Comparison of ENCODE assay signal across 23 cellular contexts in genomic region chr1:245383396-245384330, GRCh38.
"Had no signal": no experiment of that assay in that cellular context is flagged by ENCODE, and none has a peak within 500 bp of the region (broad histone marks: within the 10 kb centered on the region; RNA-seq: fewer than 3 reads in every experiment).

No MANE protein-coding gene starts in this region.

- H3K4me1 ChIP-seq: breast epithelium, esophagus squamous epithelium, lower lobe of right lung, parathyroid adenoma, tibial artery, uterus had no signal

- H3K9me3 Mint-ChIP-seq: activated T-cell treated with anti-CD3 and anti-CD28 coated beads, Interleukin-2, amount 50 U/mL, for 4 hours; natural killer cell had no signal

- H3K4me3 Mint-ChIP-seq: activated T-cell treated with anti-CD3 and anti-CD28 coated beads, Interleukin-2, amount 50 U/mL, for 4 hours; natural killer cell had no signal

- H3K4me3 ChIP-seq: breast epithelium, esophagus squamous epithelium, lower lobe of right lung, tibial artery, uterus had no signal

- ATAC-seq: activated T-cell treated with anti-CD3 and anti-CD28 coated beads, Interleukin-2, amount 50 U/mL, for 4 hours; lower lobe of right lung; natural killer cell had no signal

- H3K36me3 Mint-ChIP-seq: natural killer cell had no signal

- DNase-seq: activated CD4-positive, alpha-beta T cell treated with anti-CD3 and anti-CD28 coated beads, Interleukin-2, amount 50 U/mL, for 1 hour; activated CD4-positive, CD25-positive, alpha-beta regulatory T cell treated with anti-CD3 and anti-CD28 coated beads, Interleukin-2, amount 50 U/mL, for 72 hours; activated CD8-positive, alpha-beta memory T cell treated with anti-CD3 and anti-CD28 coated beads, Interleukin-2, amount 50 U/mL, for 4 hours; activated effector memory CD4-positive, alpha-beta T cell treated with anti-CD3 and anti-CD28 coated beads, Interleukin-2, amount 50 U/mL, for 16 hours; activated naive CD4-positive, alpha-beta T cell treated with anti-CD3 and anti-CD28 coated beads, Interleukin-2, amount 50 U/mL, for 16 hours; activated T-cell treated with anti-CD3 and anti-CD28 coated beads, Interleukin-2, amount 50 U/mL, for 4 hours; dermis blood vessel endothelial cell; effector memory CD4-positive, alpha-beta T cell; esophagus squamous epithelium; hippocampal formation; lower lobe of right lung; natural killer cell; stimulated activated CD4-positive, alpha-beta T cell treated with anti-CD3 and anti-CD28 coated beads, Interleukin-12 subunit alpha, Interleukin-12 subunit beta, amount 100 ng/mL, for 4 hours; stimulated activated CD4-positive, alpha-beta T cell treated with anti-CD3 and anti-CD28 coated beads, Interleukin-1b, Interleukin-23, amount 100 ng/mL, for 48 hours; stimulated activated CD8-positive, alpha-beta memory T cell treated with anti-CD3 and anti-CD28 coated beads, Interleukin-4, amount 100 ng/mL, for 48 hours; stimulated activated naive CD4-positive, alpha-beta T cell treated with Interleukin-2 at 50 U/mL for 16 hours; substantia nigra; T1000; tibial artery; uterus had no signal

- H3K27ac ChIP-seq: breast epithelium, esophagus squamous epithelium, lower lobe of right lung, neutrophil, parathyroid adenoma, tibial artery, uterus had no signal

- H3K9me3 ChIP-seq: breast epithelium, esophagus squamous epithelium, lower lobe of right lung, neutrophil, tibial artery, uterus had no signal

- H3K27ac Mint-ChIP-seq: natural killer cell had no signal

- H3K27me3 ChIP-seq: breast epithelium, tibial artery, uterus had no signal
